ENCODE assay signal across 18 cellular contexts in genomic region chr22:44119669-44120313, GRCh38.
"Had no signal": no experiment of that assay in that cellular context is flagged by ENCODE, and none has a peak within 500 bp of the region (broad histone marks: within the 10 kb centered on the region; RNA-seq: fewer than 3 reads in every experiment).

No MANE protein-coding gene starts in this region.

- H3K4me3 ChIP-seq: colonic mucosa, hepatocyte, lung, skin epidermis, thyroid gland, uterus had no signal

- H3K79me2 ChIP-seq: hepatocyte, parathyroid adenoma had no signal

- H2AFZ ChIP-seq: hepatocyte, parathyroid adenoma had no signal

- H3K4me1 ChIP-seq: colonic mucosa, foreskin keratinocyte, parathyroid adenoma, uterus had no signal

- ATAC-seq: foreskin keratinocyte, sciatic nerve had no signal

- H3K36me3 ChIP-seq: colonic mucosa, thyroid gland, uterus had no signal

- H3K4me2 ChIP-seq: hepatocyte had no signal

- H3K27ac ChIP-seq: colonic mucosa, foreskin keratinocyte, hepatocyte, parathyroid adenoma, skin epidermis, thyroid gland, uterus had no signal

- H3K9me3 Mint-ChIP-seq: natural killer cell treated with Interleukin-12 subunit alpha and Interleukin-12 subunit beta and Interleukin-15 and Interleukin-18, amount 100 ng/mL, for 72 hours; type B pancreatic cell had no signal

- H3K4me3 Mint-ChIP-seq: natural killer cell treated with Interleukin-12 subunit alpha and Interleukin-12 subunit beta and Interleukin-15 and Interleukin-18, amount 100 ng/mL, for 72 hours; type B pancreatic cell had no signal

- H3K9me3 ChIP-seq: colonic mucosa, thyroid gland had no signal

- H3K27me3 Mint-ChIP-seq: type B pancreatic cell had no signal

- H3K27ac Mint-ChIP-seq: natural killer cell treated with Interleukin-12 subunit alpha and Interleukin-12 subunit beta and Interleukin-15 and Interleukin-18, amount 100 ng/mL, for 72 hours; type B pancreatic cell had no signal

- H3K36me3 Mint-ChIP-seq: natural killer cell treated with Interleukin-12 subunit alpha and Interleukin-12 subunit beta and Interleukin-15 and Interleukin-18, amount 100 ng/mL, for 72 hours; type B pancreatic cell had no signal

- H3K27me3 ChIP-seq: colonic mucosa, foreskin keratinocyte, hepatocyte, thyroid gland, uterus had no signal

- H3K9ac ChIP-seq: parathyroid adenoma had no signal

- DNase-seq: cerebellar nuclear complex; colonic mucosa; dermis blood vessel endothelial cell; kidney glomerular epithelial cell; mesenchymal stem cell; midbrain; stimulated activated CD4-positive, alpha-beta T cell treated with anti-CD3 and anti-CD28 coated beads, Interleukin-12 subunit alpha, Interleukin-12 subunit beta, amount 100 ng/mL, for 4 hours; stimulated activated naive CD4-positive, alpha-beta T cell treated with Interleukin-2 at 50 U/mL for 16 hours; thyroid gland; uterus had no signal
